In genomic region chr4:73608677-73609594, GRCh38 we compare ENCODE assay signal across 11 cellular contexts. TPM values are rescaled to one million over a fixed set of nuclear protein-coding genes. Genes with fewer than 3 reads are reported as not detected.
DNase-seq lines count a peak whose midpoint lies in the region; ATAC-seq and TF ChIP-seq lines count a peak whose summit lies in the region.
"Had no signal": no experiment of that assay in that cellular context is flagged by ENCODE, and none has a peak within 500 bp of the region (broad histone marks: within the 10 kb centered on the region; RNA-seq: fewer than 3 reads in every experiment).

No MANE protein-coding gene starts in this region.

- intact Hi-C loops in IMR-90 (cut with micrococcal nuclease), result no loop called here
- intact Hi-C loops in vagina (cut with DNase I), result no loop called here

- dilution Hi-C loops in IMR-90 (cut with HindIII; ENCODE audit: low sequenced_read_pairs, unreplicated experiment), result no loop called here

- no CpG with 5 or more reads among the region's 3 CpGs for WGBS in IMR-90 (ENCODE audit: extremely low coverage in 2 of 2, insufficient read length in 1 of 2), 2 experiments
- 100% methylated on average over 1 of the region's 3 CpGs for WGBS in mesenchymal stem cell

- no peak overlapping the region for H3K27ac ChIP-seq in IMR-90 (ENCODE audit: insufficient read depth, low read length)
- peak overlapping the region; percentile 43 for H3K27ac ChIP-seq in mesenchymal stem cell (ENCODE audit: low read length, poor library complexity, severe bottlenecking)
- no peak overlapping the region for H3K27ac ChIP-seq in vagina
- H3K27ac ChIP-seq: ovary had no signal

- H3K4me2 ChIP-seq in IMR-90 (ENCODE audit: low read depth, low read length) (no peak overlapping the region), mesenchymal stem cell (ENCODE audit: low read length, poor library complexity, severe bottlenecking) (no peak overlapping the region)

- in situ Hi-C loops in IMR-90 (cut with MboI; ENCODE audit: low sequenced_read_pairs), result no loop called here

- H2AFZ ChIP-seq in IMR-90 (replicated peaks; ENCODE audit: low read length, poor library complexity) (no peak overlapping the region), mesenchymal stem cell (ENCODE audit: low read depth, low read length) (no peak overlapping the region)

- no peak overlapping the region for H2BK20ac ChIP-seq in IMR-90 (ENCODE audit: low read depth, low read length)

- H3K23ac ChIP-seq in IMR-90 (ENCODE audit: low read depth, low read length), result no peak overlapping the region
- no peak overlapping the region for H3K23ac ChIP-seq in mesenchymal stem cell (ENCODE audit: low read length in 2 of 2)

- H3K14ac ChIP-seq in IMR-90 (replicated peaks; ENCODE audit: low read depth, low read length) (no peak overlapping the region), mesenchymal stem cell (ENCODE audit: low read length in 2 of 2) (no peak overlapping the region)

- TF ChIP-seq CTCF in IMR-90 (conservative IDR thresholded peaks at IDR 0.05; ENCODE audit: low read depth, low read length) (no peak), vagina (IDR thresholded peaks at IDR 0.05) (no peak)

- no peak overlapping the region for H3K27ac Mint-ChIP-seq in activated T-helper 17 cell treated with anti-CD3 and anti-CD28 coated beads, Interleukin-2, amount 50 U/mL, for 72 hours
- H3K27ac Mint-ChIP-seq in stimulated activated effector memory CD8-positive, alpha-beta T cell treated with anti-CD3 and anti-CD28 coated beads, Interleukin-12 subunit alpha, Interleukin-12 subunit beta, amount 100 ng/mL, for 72 hours, result no peak overlapping the region
- H3K27ac Mint-ChIP-seq: stimulated activated naive CD8-positive, alpha-beta T cell treated with anti-CD3 and anti-CD28 coated beads, Interleukin-15, amount 100 ng/mL, for 72 hours had no signal

- H3K4ac ChIP-seq in IMR-90 (ENCODE audit: low read depth, low read length) (no peak overlapping the region), mesenchymal stem cell (ENCODE audit: low read depth in 1 of 2, low read length in 2 of 2) (peak overlapping the region; percentile 29 to 76)

- H3K9me3 ChIP-seq in IMR-90 (ENCODE audit: control insufficient read depth, insufficient read depth, low read length) (no peaks in the 10 kb centered on the region), mesenchymal stem cell (ENCODE audit: control insufficient read depth, low read length) (no peaks in the 10 kb centered on the region), vagina (no peaks in the 10 kb centered on the region)
- H3K9me3 ChIP-seq: ovary had no signal

- H3K36me3 ChIP-seq in IMR-90 (ENCODE audit: control insufficient read depth, insufficient read depth, low read length), result no peaks in the 10 kb centered on the region
- H3K36me3 ChIP-seq in mesenchymal stem cell (ENCODE audit: control insufficient read depth in 1 of 2, insufficient read depth in 2 of 2, low read depth in 1 of 2, low read length in 2 of 2), result no peaks in the 10 kb centered on the region
- no peaks in the 10 kb centered on the region for H3K36me3 ChIP-seq in vagina
- H3K36me3 ChIP-seq: ovary had no signal

- BruUV-seq in IMR-90 (replicated peaks; lab: Mats Ljungman, UMichigan), result no TSS peak

- H4K8ac ChIP-seq in IMR-90 (ENCODE audit: low read depth in 2 of 2, low read length in 2 of 2) (no peak overlapping the region), mesenchymal stem cell (ENCODE audit: low read length) (no peak overlapping the region)

- H3K4me1 ChIP-seq in IMR-90 (ENCODE audit: control insufficient read depth, insufficient read depth, low read length) (no peaks in the 10 kb centered on the region), mesenchymal stem cell (ENCODE audit: control insufficient read depth, insufficient read depth, low read depth, low read length) (no peaks in the 10 kb centered on the region), vagina (peaks cover 27% of the 10 kb centered on the region)

- no peaks in the 10 kb centered on the region for H3K9me1 ChIP-seq in IMR-90 (ENCODE audit: insufficient read depth, low read length)

- no peak overlapping the region for H2AK9ac ChIP-seq in IMR-90 (replicated peaks; ENCODE audit: low read depth, low read length, poor library complexity)

- H2BK15ac ChIP-seq in IMR-90 (ENCODE audit: low read depth, low read length) (no peak overlapping the region), mesenchymal stem cell (ENCODE audit: low read depth, poor library complexity, severe bottlenecking) (no peak overlapping the region)

- no peak overlapping the region for H2BK120ac ChIP-seq in IMR-90 (ENCODE audit: low read depth, low read length)
- H2BK120ac ChIP-seq in mesenchymal stem cell (ENCODE audit: low read depth, low read length), result no peak overlapping the region

- H3K79me1 ChIP-seq in IMR-90 (ENCODE audit: low read depth in 1 of 2, low read length in 2 of 2) (no peaks in the 10 kb centered on the region), mesenchymal stem cell (replicated peaks; ENCODE audit: low read length, poor library complexity, severe bottlenecking) (no peaks in the 10 kb centered on the region)

- peaks cover 4% of the 10 kb centered on the region for H3K9me3 Mint-ChIP-seq in activated T-helper 17 cell treated with anti-CD3 and anti-CD28 coated beads, Interleukin-2, amount 50 U/mL, for 72 hours
- peaks cover 4% of the 10 kb centered on the region for H3K9me3 Mint-ChIP-seq in stimulated activated effector memory CD8-positive, alpha-beta T cell treated with anti-CD3 and anti-CD28 coated beads, Interleukin-12 subunit alpha, Interleukin-12 subunit beta, amount 100 ng/mL, for 72 hours
- H3K9me3 Mint-ChIP-seq: stimulated activated naive CD8-positive, alpha-beta T cell treated with anti-CD3 and anti-CD28 coated beads, Interleukin-15, amount 100 ng/mL, for 72 hours had no signal

- no peak overlapping the region for H4K91ac ChIP-seq in IMR-90 (ENCODE audit: insufficient read depth, low read depth, low read length)
- H4K91ac ChIP-seq in mesenchymal stem cell (ENCODE audit: low read length), result no peak overlapping the region

- H3K4me3 ChIP-seq in IMR-90 (ENCODE audit: insufficient read depth, low read depth, low read length), result no peak overlapping the region
- no peak overlapping the region for H3K4me3 ChIP-seq in mesenchymal stem cell (ENCODE audit: insufficient read depth in 1 of 2, low read depth in 1 of 2, low read length in 2 of 2)
- no peak overlapping the region for H3K4me3 ChIP-seq in vagina
- H3K4me3 ChIP-seq: ovary had no signal

- H2BK5ac ChIP-seq in IMR-90 (ENCODE audit: low read depth, low read length, poor library complexity, severe bottlenecking), result no peak overlapping the region
- H2BK5ac ChIP-seq in mesenchymal stem cell (ENCODE audit: low read depth, low read length, poor library complexity, severe bottlenecking), result no peak overlapping the region

- no peak overlapping the region for H3K18ac ChIP-seq in IMR-90 (ENCODE audit: low read depth, low read length)
- no peak overlapping the region for H3K18ac ChIP-seq in mesenchymal stem cell (ENCODE audit: low read depth in 1 of 2, low read length in 2 of 2)

- H4K20me1 ChIP-seq in IMR-90 (ENCODE audit: insufficient read depth, low read length), result no peaks in the 10 kb centered on the region

- peaks cover 5% of the 10 kb centered on the region for H3K4me1 Mint-ChIP-seq in activated T-helper 17 cell treated with anti-CD3 and anti-CD28 coated beads, Interleukin-2, amount 50 U/mL, for 72 hours
- H3K4me1 Mint-ChIP-seq in stimulated activated effector memory CD8-positive, alpha-beta T cell treated with anti-CD3 and anti-CD28 coated beads, Interleukin-12 subunit alpha, Interleukin-12 subunit beta, amount 100 ng/mL, for 72 hours, result no peaks in the 10 kb centered on the region
- H3K4me1 Mint-ChIP-seq: stimulated activated naive CD8-positive, alpha-beta T cell treated with anti-CD3 and anti-CD28 coated beads, Interleukin-15, amount 100 ng/mL, for 72 hours had no signal

- DNase-seq in GM04504 (ENCODE audit: low read depth), result peak; percentile 32
- DNase-seq in IMR-90, result peak; percentile 49
- DNase-seq in mesenchymal stem cell, result peak; percentile 57
- DNase-seq in vagina (ENCODE audit: extremely low spot score in 2 of 2), result no peak
- DNase-seq in stimulated activated CD4-positive, alpha-beta T cell treated with anti-CD3 and anti-CD28 coated beads, Interleukin-2, amount 100 ng/mL, for 24 hours, result no peak
- DNase-seq in activated CD4-positive, CD25-positive, alpha-beta regulatory T cell treated with anti-CD3 and anti-CD28 coated beads, Interleukin-2, amount 50 U/mL, for 72 hours, result no peak
- no peak for DNase-seq in stimulated activated effector memory CD8-positive, alpha-beta T cell treated with anti-CD3 and anti-CD28 coated beads, Interleukin-12 subunit alpha, Interleukin-12 subunit beta, amount 100 ng/mL, for 72 hours (ENCODE audit: low spot score in 2 of 2)
- DNase-seq: ovary; stimulated activated naive CD8-positive, alpha-beta T cell treated with anti-CD3 and anti-CD28 coated beads, Interleukin-15, amount 100 ng/mL, for 72 hours had no signal

- H2AK5ac ChIP-seq in IMR-90 (ENCODE audit: low read depth, low read length), result no peak overlapping the region
- peak overlapping the region; percentile 25 for H2AK5ac ChIP-seq in mesenchymal stem cell (ENCODE audit: low read length, severe bottlenecking)

- H3K36me3 Mint-ChIP-seq in activated T-helper 17 cell treated with anti-CD3 and anti-CD28 coated beads, Interleukin-2, amount 50 U/mL, for 72 hours (ENCODE audit: low read depth), result no peaks in the 10 kb centered on the region
- no peaks in the 10 kb centered on the region for H3K36me3 Mint-ChIP-seq in stimulated activated effector memory CD8-positive, alpha-beta T cell treated with anti-CD3 and anti-CD28 coated beads, Interleukin-12 subunit alpha, Interleukin-12 subunit beta, amount 100 ng/mL, for 72 hours

- TF ChIP-seq POLR2A in IMR-90 (IDR thresholded peaks at IDR 0.05; ENCODE audit: low read depth, low read length) (no peak), vagina (IDR thresholded peaks at IDR 0.05) (no peak)

- no peak overlapping the region for H3K56ac ChIP-seq in IMR-90 (ENCODE audit: extremely low read depth, insufficient read depth, low read length)

- H3K27me3 ChIP-seq in IMR-90 (ENCODE audit: control insufficient read depth, insufficient read depth, low read length) (peaks cover 3% of the 10 kb centered on the region; the same call in 1 of the 2 replicates), mesenchymal stem cell (ENCODE audit: control insufficient read depth in 1 of 2, insufficient read depth in 1 of 2, low read length in 2 of 2) (no peaks in the 10 kb centered on the region), vagina (no peaks in the 10 kb centered on the region)
- H3K27me3 ChIP-seq: ovary had no signal

- TF ChIP-seq RAD21 in IMR-90 (IDR thresholded peaks at IDR 0.05; ENCODE audit: low read length), result no peak

- H4K5ac ChIP-seq in IMR-90 (ENCODE audit: low read depth, low read length), result no peak overlapping the region

- CTCF ChIA-PET in IMR-90 (lab: Yijun Ruan, JAX), result no interaction called here

- H3K27me3 Mint-ChIP-seq in activated T-helper 17 cell treated with anti-CD3 and anti-CD28 coated beads, Interleukin-2, amount 50 U/mL, for 72 hours, result peaks cover 5% of the 10 kb centered on the region

- ATAC-seq in IMR-90 (ENCODE audit: low read depth), result peak; percentile 33; the same call in 1 of the 2 replicates
- peak; percentile 35 for ATAC-seq in activated T-helper 17 cell treated with anti-CD3 and anti-CD28 coated beads, Interleukin-2, amount 50 U/mL, for 72 hours (replicated peaks)
- no peak for ATAC-seq in stimulated activated effector memory CD8-positive, alpha-beta T cell treated with anti-CD3 and anti-CD28 coated beads, Interleukin-12 subunit alpha, Interleukin-12 subunit beta, amount 100 ng/mL, for 72 hours
- ATAC-seq: stimulated activated naive CD8-positive, alpha-beta T cell treated with anti-CD3 and anti-CD28 coated beads, Interleukin-15, amount 100 ng/mL, for 72 hours had no signal

- H3K9ac ChIP-seq in IMR-90 (ENCODE audit: low read depth, low read length), result no peak overlapping the region
- H3K9ac ChIP-seq in mesenchymal stem cell (ENCODE audit: low read length), result no peak overlapping the region

- peak overlapping the region in 1 of 2 experiments; percentile 93 for H2BK12ac ChIP-seq in mesenchymal stem cell (ENCODE audit: low read length in 2 of 2)

- H3K4me3 Mint-ChIP-seq in activated T-helper 17 cell treated with anti-CD3 and anti-CD28 coated beads, Interleukin-2, amount 50 U/mL, for 72 hours, result no peak overlapping the region
- no peak overlapping the region for H3K4me3 Mint-ChIP-seq in stimulated activated effector memory CD8-positive, alpha-beta T cell treated with anti-CD3 and anti-CD28 coated beads, Interleukin-12 subunit alpha, Interleukin-12 subunit beta, amount 100 ng/mL, for 72 hours
- H3K4me3 Mint-ChIP-seq: stimulated activated naive CD8-positive, alpha-beta T cell treated with anti-CD3 and anti-CD28 coated beads, Interleukin-15, amount 100 ng/mL, for 72 hours had no signal

- POLR2A ChIA-PET in IMR-90 (lab: Charles Lee; ENCODE audit: unreplicated experiment), result interaction anchor here (0.6 kb wide), 1 partner anchor 10 kb away, joined by 3 read pairs; no protein-coding TSS in a partner anchor

RNA-seq across cellular contexts. Expression of gene RASSF6, which starts 11.3 kb away (rescaled TPM):
- total RNA-seq in IMR-90 (2012; rRNA removed), result not detected in 2 replicates
- not detected in 2 replicates for polyA plus RNA-seq in IMR-90 (2012; rRNA removed)
- under 0.01 TPM in 1 of 2 replicates, not detected in the other for polyA plus RNA-seq in IMR-90 (2012; cell fraction: cytosol; rRNA removed)
- polyA plus RNA-seq in IMR-90 (2012; cell fraction: nucleus; rRNA removed; ENCODE audit: low replicate concordance), result not detected in 2 replicates
- total RNA-seq in activated T-helper 17 cell treated with anti-CD3 and anti-CD28 coated beads, Interleukin-2, amount 50 U/mL, for 72 hours, result under 1 TPM in 1 of 2 donors, not detected in 1; 0.09 TPM
- polyA plus RNA-seq in mesenchymal stem cell (2013, experiment 1 of 2), result 0.52 TPM
- 0.40 TPM for polyA plus RNA-seq in mesenchymal stem cell (2013, experiment 2 of 2)
- 16.9 TPM for total RNA-seq in vagina
- total RNA-seq: T-helper 2 cell treated with Interferon-gamma antibody and Interleukin-4, amounts not matched to agents 100 ng/mL and 5 ng/mL, for 36 hours had no signal

Comparison
In these comparisons a context has a peak if more than half of its experiments do, and no peak if none do; other contexts are left out.
1. DNase-seq: peak in GM04504 (single experiment), IMR-90 (single experiment) and mesenchymal stem cell (single experiment); none in vagina (0 of 2), stimulated activated CD4-positive, alpha-beta T cell treated with anti-CD3 and anti-CD28 coated beads, Interleukin-2, amount 100 ng/mL, for 24 hours (0 of 2), activated CD4-positive, CD25-positive, alpha-beta regulatory T cell treated with anti-CD3 and anti-CD28 coated beads, Interleukin-2, amount 50 U/mL, for 72 hours (single experiment) and stimulated activated effector memory CD8-positive, alpha-beta T cell treated with anti-CD3 and anti-CD28 coated beads, Interleukin-12 subunit alpha, Interleukin-12 subunit beta, amount 100 ng/mL, for 72 hours (0 of 2).
2. RNA of gene RASSF6, which starts 11.3 kb away (total RNA-seq): 16.9 TPM in vagina (single experiment); 0.09 TPM in activated T-helper 17 cell treated with anti-CD3 and anti-CD28 coated beads, Interleukin-2, amount 50 U/mL, for 72 hours and not detected in IMR-90; every median in the first group is over 10 times any median in the second.